In genomic region chr1:89545264-89546038, GRCh38 we compare ENCODE assay signal across 10 cellular contexts. TPM values are rescaled to one million over a fixed set of nuclear protein-coding genes. Genes with fewer than 3 reads are reported as not detected.
DNase-seq lines count a peak whose midpoint lies in the region; ATAC-seq and TF ChIP-seq lines count a peak whose summit lies in the region.
"Had no signal": no experiment of that assay in that cellular context is flagged by ENCODE, and none has a peak within 500 bp of the region (broad histone marks: within the 10 kb centered on the region; RNA-seq: fewer than 3 reads in every experiment).

No MANE protein-coding gene starts in this region.

- no peaks in the 10 kb centered on the region for H3K9me2 ChIP-seq in PC-3 (replicated peaks; ENCODE audit: low read length)

- H4K20me1 ChIP-seq in PC-3 (ENCODE audit: low read length): peaks cover 7% of the 10 kb centered on the region

- TF ChIP-seq CTCF in CD8-positive, alpha-beta T cell (IDR thresholded peaks at IDR 0.05): no peak
- no peak for TF ChIP-seq CTCF in PC-3 (conservative IDR thresholded peaks at IDR 0.05; ENCODE audit: low read depth, low read length)

- no peak overlapping the region for H2AFZ ChIP-seq in PC-3 (ENCODE audit: low read length)

- H3K4me1 ChIP-seq in CD8-positive, alpha-beta T cell (ENCODE audit: insufficient read depth, low read length): peaks cover 6% of the 10 kb centered on the region
- peaks cover 33% of the 10 kb centered on the region for H3K4me1 ChIP-seq in PC-3 (ENCODE audit: insufficient read depth, low read length)

- H3K4me2 ChIP-seq in PC-3 (ENCODE audit: low read length): no peak overlapping the region; the same call in 1 of the 2 replicates

- no peak overlapping the region for H3K9ac ChIP-seq in PC-3 (ENCODE audit: low read length)

- no TSS peak for BruUV-seq in PC-3 (replicated peaks; lab: Mats Ljungman, UMichigan)

- H3K27ac ChIP-seq in CD8-positive, alpha-beta T cell (ENCODE audit: low read depth, low read length): no peak overlapping the region
- no peak overlapping the region for H3K27ac ChIP-seq in PC-3 (ENCODE audit: low read length)

- H3K9me3 ChIP-seq in CD8-positive, alpha-beta T cell (ENCODE audit: low read length): no peaks in the 10 kb centered on the region
- H3K9me3 ChIP-seq in PC-3 (ENCODE audit: low read length): no peaks in the 10 kb centered on the region

- peak overlapping the region; percentile 7 for H3K27ac Mint-ChIP-seq in CD8-positive, alpha-beta T cell

- H3K9me3 Mint-ChIP-seq in CD8-positive, alpha-beta T cell: no peaks in the 10 kb centered on the region

- no peak overlapping the region for H3K4me3 ChIP-seq in CD8-positive, alpha-beta T cell (ENCODE audit: low read depth, low read length)
- no peak overlapping the region for H3K4me3 ChIP-seq in PC-3 (ENCODE audit: low read length)

- CTCF ChIA-PET in CD8-positive, alpha-beta T cell (lab: Charles Lee): interaction anchor here (0.8 to 1.2 kb wide), 2 partner anchors 58 to 217 kb away, joined by 3 to 4 read pairs; no protein-coding TSS in a partner anchor
- CTCF ChIA-PET in PC-3 (lab: Charles Lee): no interaction called here

- H3K4me1 Mint-ChIP-seq in CD8-positive, alpha-beta T cell (ENCODE audit: low read depth): peaks cover 65% of the 10 kb centered on the region

- H3K79me2 ChIP-seq in PC-3 (ENCODE audit: low read length): peaks cover 52% of the 10 kb centered on the region

- POLR2A ChIA-PET in CD8-positive, alpha-beta T cell (lab: Charles Lee): no interaction called here
- POLR2A ChIA-PET in PC-3 (lab: Charles Lee; ENCODE audit: unreplicated experiment): no interaction called here

- H3K4me3 Mint-ChIP-seq in CD8-positive, alpha-beta T cell: no peak overlapping the region

- peaks cover 11% of the 10 kb centered on the region for H3F3A ChIP-seq in PC-3 (ENCODE audit: low read length, unreplicated experiment)

- H3K36me3 ChIP-seq in CD8-positive, alpha-beta T cell (ENCODE audit: insufficient read depth, low read length): no peaks in the 10 kb centered on the region
- H3K36me3 ChIP-seq in PC-3 (ENCODE audit: low read depth, low read length): no peaks in the 10 kb centered on the region

- H3K36me3 Mint-ChIP-seq in CD8-positive, alpha-beta T cell: peaks cover 10% of the 10 kb centered on the region

- intact Hi-C loops in CD8-positive, alpha-beta T cell (cut with DNase I, micrococcal nuclease): no loop called here
- intact Hi-C loops in PC-3 (cut with micrococcal nuclease): loop anchor here (1.0 to 5.0 kb wide), 3 partner anchors 20 to 857 kb away; no protein-coding TSS in a partner anchor

- H3K27me3 Mint-ChIP-seq in CD8-positive, alpha-beta T cell (ENCODE audit: low read depth): no peaks in the 10 kb centered on the region

- DNase-seq in CD8-positive, alpha-beta T cell: no peak
- DNase-seq in PC-3: peak; percentile 24
- DNase-seq in amniotic epithelial cell (ENCODE audit: low read depth): peak; percentile 96
- peak; percentile 75 for DNase-seq in non-pigmented ciliary epithelial cell (ENCODE audit: low read depth)
- DNase-seq in H4 (ENCODE audit: low spot score): no peak
- DNase-seq in NOMO-1 treated with DMSO at 0.1 percent for 48 hours (lab: John Stamatoyannopoulos, UW; ENCODE audit: unreplicated experiment): no peak
- DNase-seq: DMS153, NCI-H82 had no signal

- no peak for ATAC-seq in CD8-positive, alpha-beta T cell
- no peak for ATAC-seq in PC-3
- ATAC-seq in HG03196 (IDR thresholded peaks at IDR 0.05; ENCODE audit: unreplicated experiment): no peak
- ATAC-seq in HG03442 (IDR thresholded peaks at IDR 0.05; ENCODE audit: unreplicated experiment): no peak

- H3K27me3 ChIP-seq in CD8-positive, alpha-beta T cell (ENCODE audit: insufficient read depth, low read length): no peaks in the 10 kb centered on the region
- no peaks in the 10 kb centered on the region for H3K27me3 ChIP-seq in PC-3 (ENCODE audit: low read length)

RNA-seq across cellular contexts. Expression of gene LRRC8B, which starts 20.8 kb away (rescaled TPM):
- 10 to 100 TPM; 11.8 to 14.5 TPM for total RNA-seq in CD8-positive, alpha-beta T cell
- 8.4 and 12.3 TPM in 2 replicates for total RNA-seq in PC-3 (2014; rRNA removed)
- 2.4 and 3.1 TPM in 2 replicates for total RNA-seq in H4 (2014; rRNA removed; shearing (Covaris generic))

Comparison
In these comparisons a context has a peak if more than half of its experiments do, and no peak if none do; other contexts are left out.
1. DNase-seq: peak in PC-3 (single experiment), amniotic epithelial cell (single experiment) and non-pigmented ciliary epithelial cell (single experiment); none in CD8-positive, alpha-beta T cell (0 of 7), H4 (single experiment) and NOMO-1 treated with DMSO at 0.1 percent for 48 hours (single experiment).